Comparison of ENCODE assay signal across 8 cellular contexts in the genomic region with DNA sequence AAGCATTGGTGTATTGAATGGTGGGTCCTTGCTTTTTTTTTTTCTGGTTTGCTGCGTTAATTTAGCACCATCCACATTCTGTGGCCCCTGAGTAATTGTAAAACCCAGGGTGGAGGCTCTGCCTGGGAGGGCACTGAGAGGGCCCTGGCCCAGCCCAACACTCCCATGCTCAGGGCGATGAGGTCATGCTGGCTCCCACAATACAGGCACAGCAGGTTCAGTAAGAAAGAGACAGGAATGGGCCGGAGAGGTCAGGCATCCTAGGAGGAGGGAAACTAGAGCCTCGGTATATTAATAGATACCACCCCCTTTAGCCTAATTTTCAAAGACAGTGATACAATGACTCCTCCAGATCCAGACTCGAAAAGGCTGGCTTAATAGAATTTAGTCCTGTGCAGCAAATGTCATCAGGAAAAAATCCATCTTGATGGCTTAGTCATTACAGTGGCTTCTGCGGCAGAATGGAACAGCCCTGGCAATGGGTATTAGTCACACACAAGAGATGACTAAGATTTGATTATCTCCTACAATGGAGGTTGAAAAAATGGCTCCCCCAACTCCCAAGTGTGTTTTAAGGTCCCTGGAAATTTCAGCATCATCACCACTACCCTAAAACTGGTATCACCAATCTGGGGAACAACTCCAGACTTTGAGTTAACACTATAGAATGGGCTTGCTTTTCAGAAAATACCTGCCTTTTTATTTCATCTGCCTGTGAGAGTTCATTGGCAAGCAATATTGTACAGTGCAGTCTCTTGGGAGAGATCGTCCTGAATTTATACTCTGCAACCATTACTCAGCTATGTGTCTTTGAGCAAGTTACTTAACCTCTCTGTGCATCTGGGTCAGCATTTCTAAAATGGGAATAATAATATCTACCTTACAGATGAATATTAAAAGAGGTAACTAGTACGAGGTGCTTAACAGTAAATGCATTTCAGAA. TPM values are rescaled to one million over a fixed set of nuclear protein-coding genes. Genes with fewer than 3 reads are reported as not detected.
DNase-seq lines count a peak whose midpoint lies in the region; ATAC-seq and TF ChIP-seq lines count a peak whose summit lies in the region.

No MANE protein-coding gene starts in this region.

- intact Hi-C loops in colonic mucosa (cut with DNase I) = no loop called here
- intact Hi-C loops in mucosa of descending colon (cut with DNase I, micrococcal nuclease) = no loop called here

- H3K9me3 ChIP-seq in colonic mucosa = no peaks in the 10 kb centered on the region
- no peaks in the 10 kb centered on the region for H3K9me3 ChIP-seq in mucosa of descending colon

- H3K9ac ChIP-seq in colonic mucosa (ENCODE audit: low read depth in 2 of 2, low read length in 2 of 2) = no peak overlapping the region

- peak; percentile 73 for DNase-seq in activated effector memory CD4-positive, alpha-beta T cell treated with anti-CD3 and anti-CD28 coated beads, Interleukin-2, amount 50 U/mL, for 16 hours
- DNase-seq in activated effector memory CD4-positive, alpha-beta T cell treated with Interleukin-2 at 50 U/mL for 16 hours = no peak
- peak; percentile 98 for DNase-seq in RKO (ENCODE audit: low spot score)
- DNase-seq in colonic mucosa = no peak
- DNase-seq in mucosa of descending colon = no peak
- no peak for DNase-seq in NCI-H524 (lab: John Stamatoyannopoulos, UW)
- no peak for DNase-seq in activated gamma-delta T cell (lab: John Stamatoyannopoulos, UW)

- ATAC-seq in mucosa of descending colon (peak; percentile 83), GM18519 (IDR thresholded peaks at IDR 0.05; ENCODE audit: low FRiP score, unreplicated experiment) (no peak)

- H3K27me3 ChIP-seq in colonic mucosa = no peaks in the 10 kb centered on the region

- TF ChIP-seq CTCF in colonic mucosa (IDR thresholded peaks at IDR 0.05) (no peak), mucosa of descending colon (IDR thresholded peaks at IDR 0.05) (no peak)

- H3K4me1 ChIP-seq in colonic mucosa (no peaks in the 10 kb centered on the region), mucosa of descending colon (ENCODE audit: low read depth) (peaks cover 3% of the 10 kb centered on the region)

- H3K36me3 ChIP-seq in colonic mucosa (no peaks in the 10 kb centered on the region), mucosa of descending colon (ENCODE audit: low read depth) (no peaks in the 10 kb centered on the region)

- H3K4me3 ChIP-seq in colonic mucosa (no peak overlapping the region), mucosa of descending colon (no peak overlapping the region)

- H3K27ac ChIP-seq in colonic mucosa = peak overlapping the region; percentile 64

RNA-seq across cellular contexts. Expression of a gene that starts 43.9 kb away (rescaled TPM):
- 10 to 100 TPM; 13.7 to 20.0 TPM for total RNA-seq in colonic mucosa
- 10 to 100 TPM; 24.0 to 32.3 (median 26.7) TPM for total RNA-seq in mucosa of descending colon

Comparison
In these comparisons a context has a peak if more than half of its experiments do, and no peak if none do; other contexts are left out.
1. DNase-seq: peak in activated effector memory CD4-positive, alpha-beta T cell treated with anti-CD3 and anti-CD28 coated beads, Interleukin-2, amount 50 U/mL, for 16 hours (single experiment) and RKO (single experiment); none in activated effector memory CD4-positive, alpha-beta T cell treated with Interleukin-2 at 50 U/mL for 16 hours (single experiment), colonic mucosa (single experiment), mucosa of descending colon (0 of 3), NCI-H524 (0 of 2) and activated gamma-delta T cell (single experiment).